1 cellular context compared by ENCODE assay signal in genomic region chr18:62384068-62384467, GRCh38.
TF ChIP-seq lines count a peak whose summit lies in the region.

No MANE protein-coding gene starts in this region.

TF ChIP-seq in HepG2, 621 proteins besides CTCF, POLR2A, EP300 and RAD21:
- TF ChIP-seq ARID3A (IDR thresholded peaks at IDR 0.05; ENCODE audit: low read depth, low read length): no peak
- no peak for TF ChIP-seq FOXC1 (CRISPR knock-in tag; IDR thresholded peaks at IDR 0.05; ENCODE audit: borderline replicate concordance)
- peak; percentile 86 for TF ChIP-seq PCBP2 (optimal IDR thresholded peaks at IDR 0.05; ENCODE audit: low read depth, low read length, poor library complexity, severe bottlenecking)
- no peak for TF ChIP-seq TARDBP (CRISPR knock-in tag; IDR thresholded peaks at IDR 0.05)
- no peak for TF ChIP-seq KIAA2018 (CRISPR knock-in tag; IDR thresholded peaks at IDR 0.05; ENCODE audit: borderline replicate concordance)
- no peak for TF ChIP-seq SNAPC2 (CRISPR knock-in tag; IDR thresholded peaks at IDR 0.05)
TF ChIP-seq in HepG2: peak in this region for 1.
